Comparison of ENCODE assay signal across 8 cellular contexts in the genomic region with DNA sequence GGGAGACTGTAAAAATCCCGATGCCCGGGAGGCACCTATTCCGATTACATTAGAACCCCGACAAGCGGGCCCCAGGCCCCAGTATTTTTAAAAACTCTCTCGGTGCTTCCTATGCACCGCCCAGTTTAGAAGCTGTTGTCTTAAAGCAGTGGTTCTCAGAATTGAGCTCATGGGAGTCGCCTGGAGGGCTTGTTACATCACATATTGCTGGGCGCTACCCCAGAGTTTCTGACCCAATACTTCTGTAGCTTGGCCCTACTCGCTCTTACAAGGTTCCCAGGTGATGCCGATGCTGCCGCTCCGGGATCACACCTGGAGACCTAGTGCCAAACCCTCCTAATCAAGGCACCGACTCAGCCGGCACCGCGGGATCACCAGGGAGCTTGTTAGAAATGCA. TPM values are rescaled to one million over a fixed set of nuclear protein-coding genes. Genes with fewer than 3 reads are reported as not detected.
DNase-seq lines count a peak whose midpoint lies in the region; ATAC-seq and TF ChIP-seq lines count a peak whose summit lies in the region.

No MANE protein-coding gene starts in this region.

- H3K4me3 ChIP-seq in BLaER1 (0 out of 2 replicates have a peak overlapping the region, but pooled peaks have one; percentile 60), prostate gland (peak overlapping the region in 1 of 2 donors; percentile 40)

- 31% methylated on average over 17 of the region's 17 CpGs for WGBS in prostate gland

- H3K9ac ChIP-seq in BLaER1, result no peak overlapping the region

- H3K4me2 ChIP-seq in BLaER1, result peak overlapping the region; percentile 95

- H3K4me1 ChIP-seq in BLaER1 (peaks cover 7% of the 10 kb centered on the region), prostate gland (replicated peaks) (no peaks in the 10 kb centered on the region)

- H3K27me3 ChIP-seq in BLaER1, result peaks cover 60% of the 10 kb centered on the region
- no peaks in the 10 kb centered on the region for H3K27me3 ChIP-seq in prostate gland (replicated peaks; ENCODE audit: insufficient read depth)

- peaks cover 5 to 7% (median 6%) of the 10 kb centered on the region in 3 donors for H3K4me1 Mint-ChIP-seq in IgD-negative memory B cell

- peaks cover 22% of the 10 kb centered on the region for H3K9me3 ChIP-seq in BLaER1
- no peaks in the 10 kb centered on the region for H3K9me3 ChIP-seq in prostate gland

- H4K20me1 ChIP-seq in BLaER1, result peaks cover 37% of the 10 kb centered on the region; the same call in 1 of the 2 replicates

- H3K36me3 ChIP-seq in BLaER1, result no peaks in the 10 kb centered on the region
- no peaks in the 10 kb centered on the region for H3K36me3 ChIP-seq in prostate gland

- no peak for TF ChIP-seq POLR2A in prostate gland (IDR thresholded peaks at IDR 0.05)

- peak; percentile 18 for ATAC-seq in GM21447 (IDR thresholded peaks at IDR 0.05; ENCODE audit: unreplicated experiment)

- peaks cover 2 to 11% (median 7%) of the 10 kb centered on the region in 3 donors for H3K9me3 Mint-ChIP-seq in IgD-negative memory B cell

- H3K27me3 Mint-ChIP-seq in IgD-negative memory B cell, result peaks cover 40% of the 10 kb centered on the region

- peaks cover 5% of the 10 kb centered on the region for H3K36me3 Mint-ChIP-seq in IgD-negative memory B cell

- TF ChIP-seq CTCF in prostate gland (IDR thresholded peaks at IDR 0.05), result no peak

- peak overlapping the region in 3 of 4 donors; percentile 48 to 78 (median 68) for H3K4me3 Mint-ChIP-seq in IgD-negative memory B cell

- intact Hi-C loops in prostate gland (cut with DNase I), result loop anchor here (1.0 to 5.0 kb wide), 3 partner anchors 177 to 649 kb away; no protein-coding TSS in a partner anchor

- H3K27ac ChIP-seq in BLaER1 (no peak overlapping the region), epithelial cell of prostate (peak overlapping the region; percentile 41), prostate gland (peak overlapping the region; percentile 33 to 57)

- H3K27ac Mint-ChIP-seq in IgD-negative memory B cell, result peak overlapping the region in 1 of 3 donors; percentile 22

- no peak for DNase-seq in epithelial cell of prostate (ENCODE audit: low read depth, low spot score)
- DNase-seq in prostate gland (ENCODE audit: low spot score), result no peak
- DNase-seq in DMS153 (lab: John Stamatoyannopoulos, UW), result no peak
- DNase-seq in effector CD8-positive, alpha-beta T cell (lab: John Stamatoyannopoulos, UW), result no peak
- DNase-seq in activated CD4-positive, alpha-beta T cell treated with anti-CD3 and anti-CD28 coated beads for 4 hours, result no peak

RNA-seq across cellular contexts. Expression of a gene that starts 35.2 kb away (rescaled TPM):
- polyA plus RNA-seq in IgD-negative memory B cell, result not detected
- 1 to 10 TPM in 1 of 2 donors, not detected in 1; 1.3 TPM for total RNA-seq in prostate gland

RNA-seq across cellular contexts. Expression of a gene that starts 53.6 kb away (rescaled TPM):
- not detected for polyA plus RNA-seq in IgD-negative memory B cell
- total RNA-seq in prostate gland, result 1 to 10 TPM in 1 of 2 donors, not detected in 1; 1.1 TPM
